9 cellular contexts compared by ENCODE assay signal in genomic region chr6:83215131-83216047, GRCh38. TPM values are rescaled to one million over a fixed set of nuclear protein-coding genes. Genes with fewer than 3 reads are reported as not detected.
A peak's percentile ranks its signal among the peaks of the same experiment; 100 is the strongest.
DNase-seq lines count a peak whose midpoint lies in the region; ATAC-seq and FAIRE-seq lines count a peak whose summit lies in the region.
"Had no signal": no experiment of that assay in that cellular context is flagged by ENCODE, and none has a peak within 500 bp of the region (broad histone marks: within the 10 kb centered on the region; RNA-seq: fewer than 3 reads in every experiment).

No MANE protein-coding gene starts in this region.

- peak; percentile 82 for FAIRE-seq in endometrium (lab: Jason Lieb, UNC)
- FAIRE-seq: colon had no signal

- H3K9me3 Mint-ChIP-seq in activated CD4-positive, alpha-beta memory T cell treated with anti-CD3 and anti-CD28 coated beads, Interleukin-2, amount 10 ng/mL, durations not matched to agents 7 days and 5 days: no peaks in the 10 kb centered on the region

- no peaks in the 10 kb centered on the region for H3K36me3 Mint-ChIP-seq in activated CD4-positive, alpha-beta memory T cell treated with anti-CD3 and anti-CD28 coated beads, Interleukin-2, amount 10 ng/mL, durations not matched to agents 7 days and 5 days (ENCODE audit: low read depth)

- no peak overlapping the region for H3K4me3 Mint-ChIP-seq in activated CD4-positive, alpha-beta memory T cell treated with anti-CD3 and anti-CD28 coated beads, Interleukin-2, amount 10 ng/mL, durations not matched to agents 7 days and 5 days

- CTCF ChIA-PET in activated CD4-positive, alpha-beta memory T cell treated with anti-CD3 and anti-CD28 coated beads, Interleukin-2, amount 10 ng/mL, durations not matched to agents 7 days and 5 days (lab: Charles Lee): interaction anchor here (0.7 to 11.2 kb wide), 8 partner anchors 11 to 299 kb away, joined by 3 to 228 read pairs (median 6); partner anchors contain the start of genes DOP1A, PGM3, PRSS35 and RWDD2A

- H3K27ac Mint-ChIP-seq in activated CD4-positive, alpha-beta memory T cell treated with anti-CD3 and anti-CD28 coated beads, Interleukin-2, amount 10 ng/mL, durations not matched to agents 7 days and 5 days: no peak overlapping the region

- peak; percentile 99 for ATAC-seq in GM19467 (IDR thresholded peaks at IDR 0.05; ENCODE audit: unreplicated experiment)
- peak; percentile 100 for ATAC-seq in HG03520 (IDR thresholded peaks at IDR 0.05; ENCODE audit: unreplicated experiment)

- H3K4me1 Mint-ChIP-seq in activated CD4-positive, alpha-beta memory T cell treated with anti-CD3 and anti-CD28 coated beads, Interleukin-2, amount 10 ng/mL, durations not matched to agents 7 days and 5 days: no peaks in the 10 kb centered on the region

- peaks cover 17% of the 10 kb centered on the region for H3K27me3 Mint-ChIP-seq in activated CD4-positive, alpha-beta memory T cell treated with anti-CD3 and anti-CD28 coated beads, Interleukin-2, amount 10 ng/mL, durations not matched to agents 7 days and 5 days

- DNase-seq in DMS153 (lab: John Stamatoyannopoulos, UW) (peak; percentile 80), NCI-H69 (lab: John Stamatoyannopoulos, UW) (peak; percentile 93), mucosa of gallbladder (ENCODE audit: low spot score) (peak; percentile 70), superior temporal gyrus (ENCODE audit: extremely low spot score) (peak; percentile 93)
- DNase-seq in activated CD4-positive, alpha-beta memory T cell treated with anti-CD3 and anti-CD28 coated beads, Interleukin-2, amount 10 ng/mL, durations not matched to agents 7 days and 5 days: peak; percentile 68

- POLR2A ChIA-PET in activated CD4-positive, alpha-beta memory T cell treated with anti-CD3 and anti-CD28 coated beads, Interleukin-2, amount 10 ng/mL, durations not matched to agents 7 days and 5 days (lab: Charles Lee): interaction anchor here (1.0 to 1.8 kb wide), 3 partner anchors 22 to 148 kb away, joined by 3 to 9 read pairs (median 4); partner anchors contain the start of genes DOP1A, PGM3 and RWDD2A

RNA-seq across cellular contexts. Expression of gene RWDD2A, which starts 22.2 kb away (rescaled TPM):
- 1 to 10 TPM; 1.9 to 2.3 TPM for total RNA-seq in activated CD4-positive, alpha-beta memory T cell treated with anti-CD3 and anti-CD28 coated beads, Interleukin-2, amount 10 ng/mL, durations not matched to agents 7 days and 5 days
- total RNA-seq in mucosa of gallbladder: 5.9 TPM

RNA-seq across cellular contexts. Expression of gene PGM3, which starts 22.3 kb away (rescaled TPM):
- total RNA-seq in activated CD4-positive, alpha-beta memory T cell treated with anti-CD3 and anti-CD28 coated beads, Interleukin-2, amount 10 ng/mL, durations not matched to agents 7 days and 5 days: 10 to 100 TPM; 18.6 to 20.7 TPM
- 50.4 TPM for total RNA-seq in mucosa of gallbladder

Comparison
In these comparisons a context has a peak if more than half of its experiments do, and no peak if none do; other contexts are left out.
1. Peak in every context shown above with its lines: DNase-seq and ATAC-seq.